Comparison of ENCODE assay signal across 2 cellular contexts in genomic region chr10:43344051-43344450, GRCh38.
A peak's percentile ranks its signal among the peaks of the same experiment; 100 is the strongest.
TF ChIP-seq lines count a peak whose summit lies in the region.

No MANE protein-coding gene starts in this region.

TF ChIP-seq in IMR-90, 13 proteins besides CTCF, POLR2A, EP300 and RAD21:
- TF ChIP-seq FOS (IDR thresholded peaks at IDR 0.05; ENCODE audit: low read depth, low read length), result no peak
- TF ChIP-seq NFE2L2 (IDR thresholded peaks at IDR 0.05; ENCODE audit: low read depth, low read length), result no peak
- no peak for TF ChIP-seq MXI1 (IDR thresholded peaks at IDR 0.05; ENCODE audit: borderline replicate concordance, low read depth, low read length)
- TF ChIP-seq BHLHE40 (IDR thresholded peaks at IDR 0.05; ENCODE audit: low read depth, low read length), result no peak
- TF ChIP-seq MAZ (IDR thresholded peaks at IDR 0.05; ENCODE audit: borderline replicate concordance, low read depth, low read length), result no peak
- no peak for TF ChIP-seq SMC3 (IDR thresholded peaks at IDR 0.05; ENCODE audit: low read depth, low read length)
- TF ChIP-seq RFX5 (IDR thresholded peaks at IDR 0.05; ENCODE audit: low read depth, low read length), result no peak
- TF ChIP-seq MAFK (IDR thresholded peaks at IDR 0.05; ENCODE audit: low read depth, low read length), result no peak
- no peak for TF ChIP-seq CHD1 (IDR thresholded peaks at IDR 0.05; ENCODE audit: low read depth, low read length)
- no peak for TF ChIP-seq ELK1 (IDR thresholded peaks at IDR 0.05; ENCODE audit: borderline replicate concordance, low read depth, low read length)
- TF ChIP-seq USF2 (IDR thresholded peaks at IDR 0.05; ENCODE audit: low read depth, low read length), result no peak
- no peak for TF ChIP-seq CEBPB (IDR thresholded peaks at IDR 0.05; ENCODE audit: low read depth, low read length)
- no peak for TF ChIP-seq RCOR1 (IDR thresholded peaks at IDR 0.05; ENCODE audit: insufficient replicate concordance, low read length)

TF ChIP-seq in K562, 482 proteins besides CTCF, POLR2A, EP300 and RAD21:
- TF ChIP-seq CC2D1A (IDR thresholded peaks at IDR 0.05) (no peak), FOSL1 (tag; conservative IDR thresholded peaks at IDR 0.05) (peak; percentile 32; the same call in 1 of the 2 replicates)
TF ChIP-seq in K562: peak in this region for 1.
